30 cellular contexts compared by ENCODE assay signal in the genomic region with DNA sequence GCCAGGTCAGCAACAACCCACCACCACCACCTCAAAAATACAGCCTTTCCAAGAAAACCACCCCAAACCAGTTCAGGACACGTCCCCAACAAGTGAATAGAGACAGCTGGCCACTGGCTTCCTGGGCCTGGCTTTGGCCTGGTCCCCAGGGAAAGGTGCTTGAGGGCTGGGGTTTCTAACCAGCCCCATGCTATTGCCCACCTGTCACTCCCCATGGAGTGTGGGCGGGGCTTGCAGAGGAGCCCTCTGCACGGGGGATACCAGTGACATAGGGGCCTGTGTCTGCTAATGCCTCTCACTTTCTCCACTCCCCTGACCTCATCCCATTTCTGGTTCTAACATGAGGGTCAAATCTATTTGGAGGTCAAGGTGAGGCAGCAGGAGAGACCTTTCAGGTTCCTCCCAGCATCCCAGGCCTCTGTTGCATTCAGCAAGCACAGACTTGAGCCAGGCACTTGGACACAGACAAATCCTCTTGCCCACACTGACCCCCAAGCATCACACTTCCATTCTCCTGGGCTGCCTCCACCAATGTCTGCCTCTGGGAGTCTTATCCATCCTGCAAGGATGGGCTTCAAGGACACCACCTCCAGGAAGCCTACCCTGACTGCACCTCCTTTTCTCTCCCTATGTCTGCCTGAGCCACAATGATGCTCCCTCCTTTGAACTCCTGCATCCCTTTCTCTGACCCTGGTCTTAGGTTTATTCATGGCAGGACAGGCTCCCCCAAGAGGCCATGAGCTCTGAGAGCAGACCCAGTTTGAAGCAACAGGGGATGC. TPM values are rescaled to one million over a fixed set of nuclear protein-coding genes. Genes with fewer than 3 reads are reported as not detected.
"Had no signal": no experiment of that assay in that cellular context is flagged by ENCODE, and none has a peak within 500 bp of the region (broad histone marks: within the 10 kb centered on the region; RNA-seq: fewer than 3 reads in every experiment).

No MANE protein-coding gene starts in this region.

- H3K9ac ChIP-seq: KMS-11 had no signal

- H3K4me3 ChIP-seq: cardiac muscle cell, MG63, Peyer's patch, SJSA1 had no signal

- H3K4me1 ChIP-seq: SJSA1 had no signal

- ATAC-seq: activated CD8-positive, alpha-beta memory T cell treated with anti-CD3 and anti-CD28 coated beads, Interleukin-2, amount 10 ng/mL, durations not matched to agents 7 days and 5 days; T-helper 17 cell had no signal

- H3K36me3 ChIP-seq: brain microvascular endothelial cell, cardiac muscle cell, MG63, Peyer's patch, SJSA1 had no signal

- H3K9me3 ChIP-seq: Peyer's patch, SJSA1 had no signal

- H3K27ac ChIP-seq: brain microvascular endothelial cell, cardiac muscle cell, KMS-11, Peyer's patch, RWPE1, SJSA1 had no signal

- DNase-seq: activated B cell treated with CpG ODN at 0.5 μM for 24 hours; activated CD4-positive, alpha-beta T cell treated with anti-CD3 and anti-CD28 coated beads for 1 hour; activated CD4-positive, alpha-beta T cell treated with anti-CD3 and anti-CD28 coated beads, Interleukin-2, amount 10 ng/mL, durations not matched to agents 24 days and 14 days; activated CD4-positive, alpha-beta T cell treated with anti-CD3 and anti-CD28 coated beads, Interleukin-2, amount 50 U/mL, for 48 hours; activated CD8-positive, alpha-beta memory T cell treated with anti-CD3 and anti-CD28 coated beads, Interleukin-2, amount 10 ng/mL, durations not matched to agents 7 days and 5 days; activated gamma-delta T cell treated with Interleukin-2 at 50 U/mL for 16 hours; activated naive CD4-positive, alpha-beta T cell treated with anti-CD3 and anti-CD28 coated beads, Interleukin-2, amount 10 ng/mL, durations not matched to agents 7 days and 5 days; activated naive CD8-positive, alpha-beta T cell treated with anti-CD3 and anti-CD28 coated beads for 36 hours; activated T-cell treated with anti-CD3 and anti-CD28 coated beads, Interleukin-2, amount 50 U/mL, for 24 hours; brain microvascular endothelial cell; MG63; MV-4-11; NCI-H1092 treated with DMSO at 0.1 percent for 48 hours; NCI-H1417 treated with DMSO at 0.1 percent for 48 hours; NCI-H1694; NCI-H2029; NCI-H2107; NCI-H2171 treated with DMSO at 0.1 percent for 48 hours; NCI-H226; NK-92 treated with Interleukin-12 subunit alpha and Interleukin-12 subunit beta, amount 100 ng/mL, for 24 hours; Peyer's patch; Right ventricle myocardium superior; T-helper 17 cell; T-helper 9 cell had no signal

- H3K27me3 ChIP-seq: brain microvascular endothelial cell, cardiac muscle cell, MG63, Peyer's patch, SJSA1 had no signal

- H3K4me2 ChIP-seq: KMS-11 had no signal

RNA-seq across cellular contexts. Expression of gene MORN5, which starts 50.5 kb away (rescaled TPM):
- total RNA-seq: activated B cell treated with CpG ODN at 0.5 μM for 24 hours; activated CD4-positive, alpha-beta T cell treated with anti-CD3 and anti-CD28 coated beads, Interleukin-2, amount 10 ng/mL, durations not matched to agents 24 days and 14 days; activated CD8-positive, alpha-beta memory T cell treated with anti-CD3 and anti-CD28 coated beads, Interleukin-2, amount 10 ng/mL, durations not matched to agents 7 days and 5 days; activated naive CD8-positive, alpha-beta T cell treated with anti-CD3 and anti-CD28 coated beads for 36 hours; activated T-helper 1 cell treated with anti-CD3 and anti-CD28 coated beads, Interleukin-12 subunit alpha, Interleukin-12 subunit beta, Interleukin-2, Interleukin-4 antibody, amounts not matched to agents 30 ng/mL and 10 ng/mL and 1 ng/mL, durations not matched to agents 14 hours and 24 hours and 36 hours; cardiac muscle cell; NCI-H460; Peyer's patch; Right ventricle myocardium superior; SJSA1; T-helper 17 cell had no signal
- polyA plus RNA-seq: cardiac muscle cell had no signal
